ENCODE assay signal across 32 cellular contexts in the genomic region with DNA sequence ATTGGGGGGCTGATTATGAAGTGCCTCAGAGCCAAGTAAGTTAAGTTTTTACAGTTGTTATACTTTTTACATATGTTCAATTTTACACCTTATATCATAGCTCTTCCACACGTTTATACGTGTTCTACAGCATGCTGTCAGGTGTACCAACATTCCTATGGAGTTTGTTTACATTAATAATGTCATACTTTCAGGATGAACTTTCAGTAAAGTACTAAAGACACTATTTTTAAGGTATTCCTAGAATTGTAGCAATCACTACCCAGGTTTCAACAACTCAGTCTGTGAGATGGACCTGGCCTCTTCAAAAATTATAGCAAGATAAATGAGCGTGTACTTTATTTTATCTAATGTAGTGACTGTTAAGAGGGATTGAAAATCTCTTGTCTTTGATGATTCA.
"Had no signal": no experiment of that assay in that cellular context is flagged by ENCODE, and none has a peak within 500 bp of the region (broad histone marks: within the 10 kb centered on the region; RNA-seq: fewer than 3 reads in every experiment).

No MANE protein-coding gene starts in this region.

- H3K27ac Mint-ChIP-seq: activated B cell treated with CpG ODN at 0.5 μM for 24 hours; activated CD8-positive, alpha-beta T cell treated with anti-CD3 and anti-CD28 coated beads for 36 hours; activated naive CD8-positive, alpha-beta T cell; activated T-helper 17 cell treated with anti-CD3 and anti-CD28 coated beads, Interleukin-2, amount 50 U/mL, for 72 hours; T-helper 17 cell; T-helper 2 cell treated with Interferon-gamma antibody and Interleukin-4, amounts not matched to agents 5 μg/mL and 100 μg/mL, for 36 hours had no signal

- H3K9me3 ChIP-seq: body of pancreas, colonic mucosa, esophagus muscularis mucosa had no signal

- H3K36me3 Mint-ChIP-seq: activated naive CD8-positive, alpha-beta T cell had no signal

- H3K4me1 ChIP-seq: body of pancreas, colonic mucosa, esophagus muscularis mucosa had no signal

- H3K27me3 Mint-ChIP-seq: activated B cell treated with CpG ODN at 0.5 μM for 24 hours; activated naive CD8-positive, alpha-beta T cell; activated T-helper 17 cell treated with anti-CD3 and anti-CD28 coated beads, Interleukin-2, amount 50 U/mL, for 72 hours; T-helper 17 cell had no signal

- H3K36me3 ChIP-seq: cardiac muscle cell, colonic mucosa, esophagus muscularis mucosa had no signal

- H3K4me3 Mint-ChIP-seq: activated B cell treated with CpG ODN at 0.5 μM for 24 hours; activated CD8-positive, alpha-beta T cell treated with anti-CD3 and anti-CD28 coated beads for 36 hours; activated naive CD8-positive, alpha-beta T cell; activated T-cell treated with anti-CD3 and anti-CD28 coated beads, Interleukin-2, amount 50 U/mL, for 4 hours; activated T-helper 17 cell treated with anti-CD3 and anti-CD28 coated beads, Interleukin-2, amount 50 U/mL, for 72 hours; T-helper 17 cell; T-helper 2 cell treated with Interferon-gamma antibody and Interleukin-4, amounts not matched to agents 5 μg/mL and 100 μg/mL, for 36 hours had no signal

- DNase-seq: activated B cell treated with CpG ODN at 0.5 μM for 24 hours; activated CD4-positive, alpha-beta T cell treated with anti-CD3 and anti-CD28 coated beads for 48 hours; activated CD4-positive, alpha-beta T cell treated with anti-CD3 and anti-CD28 coated beads, Interleukin-2, amount 50 U/mL, for 1 hour; activated CD4-positive, alpha-beta T cell treated with anti-CD3 and anti-CD28 coated beads, Interleukin-2, amount 50 U/mL, for 48 hours; activated CD8-positive, alpha-beta memory T cell treated with anti-CD3 and anti-CD28 coated beads for 24 hours; activated CD8-positive, alpha-beta T cell treated with anti-CD3 and anti-CD28 coated beads for 36 hours; activated effector memory CD4-positive, alpha-beta T cell treated with Interleukin-2 at 50 U/mL for 16 hours; activated gamma-delta T cell treated with Interleukin-2 at 50 U/mL for 16 hours; activated naive CD4-positive, alpha-beta T cell treated with anti-CD3 and anti-CD28 coated beads, Interleukin-2, amount 50 U/mL, for 16 hours; activated naive CD4-positive, alpha-beta T cell treated with Interleukin-2 at 50 U/mL for 16 hours; activated T-cell treated with anti-CD3 and anti-CD28 coated beads, Interleukin-2, amount 50 U/mL, for 4 hours; amygdala; aorta; body of pancreas; central memory CD4-positive, alpha-beta T cell; cerebellar nuclear complex; colonic mucosa; effector CD8-positive, alpha-beta T cell; erythroblast; foreskin melanocyte; head of caudate nucleus; T-helper 1 cell; T-helper 17 cell; T1000; WERI-Rb-1 had no signal

- FAIRE-seq: endothelial cell of umbilical vein had no signal

- H3K27me3 ChIP-seq: body of pancreas, cardiac muscle cell, colonic mucosa, esophagus muscularis mucosa had no signal

- H3K9me3 Mint-ChIP-seq: activated B cell treated with CpG ODN at 0.5 μM for 24 hours; activated CD8-positive, alpha-beta T cell treated with anti-CD3 and anti-CD28 coated beads for 36 hours; activated T-cell treated with anti-CD3 and anti-CD28 coated beads, Interleukin-2, amount 50 U/mL, for 4 hours; activated T-helper 17 cell treated with anti-CD3 and anti-CD28 coated beads, Interleukin-2, amount 50 U/mL, for 72 hours; T-helper 2 cell treated with Interferon-gamma antibody and Interleukin-4, amounts not matched to agents 5 μg/mL and 100 μg/mL, for 36 hours had no signal

- ATAC-seq: activated CD4-positive, CD25-positive, alpha-beta regulatory T cell treated with anti-CD3 and anti-CD28 coated beads, Interleukin-2, amount 50 U/mL, for 24 hours; activated CD8-positive, alpha-beta T cell treated with anti-CD3 and anti-CD28 coated beads for 36 hours; activated T-cell treated with anti-CD3 and anti-CD28 coated beads, Interleukin-2, amount 50 U/mL, for 4 hours; activated T-helper 17 cell treated with anti-CD3 and anti-CD28 coated beads, Interleukin-2, amount 50 U/mL, for 72 hours; body of pancreas; T-helper 17 cell had no signal

- H3K27ac ChIP-seq: body of pancreas, cardiac muscle cell, colonic mucosa, esophagus muscularis mucosa, WERI-Rb-1 had no signal

- H3K4me1 Mint-ChIP-seq: activated B cell treated with CpG ODN at 0.5 μM for 24 hours had no signal

- H3K4me3 ChIP-seq: body of pancreas, cardiac muscle cell, colonic mucosa, esophagus muscularis mucosa had no signal
